8 cellular contexts compared by ENCODE assay signal in genomic region chr3:48478631-48479555, GRCh38. TPM values are rescaled to one million over a fixed set of nuclear protein-coding genes. Genes with fewer than 3 reads are reported as not detected.
DNase-seq lines count a peak whose midpoint lies in the region; ATAC-seq and TF ChIP-seq lines count a peak whose summit lies in the region.
"Had no signal": no experiment of that assay in that cellular context is flagged by ENCODE, and none has a peak within 500 bp of the region (broad histone marks: within the 10 kb centered on the region; RNA-seq: fewer than 3 reads in every experiment).

No MANE protein-coding gene starts in this region.

- H3K4me3 ChIP-seq in sigmoid colon = no peak overlapping the region
- H3K4me3 ChIP-seq: PC-9 had no signal

- no peak for TF ChIP-seq EP300 in sigmoid colon (IDR thresholded peaks at IDR 0.05)

- 63 to 87% methylated on average over 19 of the region's 19 CpGs for WGBS in sigmoid colon, 2 donors

- H3K27ac ChIP-seq in sigmoid colon = no peak overlapping the region
- H3K27ac ChIP-seq: PC-9 had no signal

- ATAC-seq in GM21447 (IDR thresholded peaks at IDR 0.05; ENCODE audit: unreplicated experiment) = peak; percentile 66

- DNase-seq in T-helper 2 cell = peak in 3 of 5 experiments; percentile 47 to 93 (median 81)
- DNase-seq in central memory CD4-positive, alpha-beta T cell = peak; percentile 87
- peak; percentile 66 for DNase-seq in stimulated activated CD8-positive, alpha-beta memory T cell treated with anti-CD3 and anti-CD28 coated beads, Interleukin-4, amount 100 ng/mL, for 48 hours
- no peak for DNase-seq in NCI-H526 treated with DMSO at 0.1 percent for 48 hours (lab: John Stamatoyannopoulos, UW)
- no peak for DNase-seq in sigmoid colon
- no peak for DNase-seq in mucosa of gallbladder (ENCODE audit: low spot score)
- DNase-seq: PC-9 had no signal

- TF ChIP-seq CTCF in sigmoid colon (IDR thresholded peaks at IDR 0.05) = no peak

- H3K36me3 ChIP-seq in sigmoid colon = peaks cover 0 to 7% (median 3%) of the 10 kb centered on the region in 4 donors

- TF ChIP-seq POLR2A in sigmoid colon (IDR thresholded peaks at IDR 0.05) = no peak

- H3K4me1 ChIP-seq in sigmoid colon = no peaks in the 10 kb centered on the region

- no peaks in the 10 kb centered on the region for H3K27me3 ChIP-seq in sigmoid colon

- intact Hi-C loops in sigmoid colon (cut with DNase I) = no loop called here

- H3K9me3 ChIP-seq in sigmoid colon = no peaks in the 10 kb centered on the region

RNA-seq across cellular contexts. Expression of gene SHISA5, which starts 25.1 kb away (rescaled TPM):
- total RNA-seq in sigmoid colon = 10 to 100 TPM; 62.0 to 88.9 (median 74.7) TPM
- polyA plus RNA-seq in sigmoid colon = 100 to 1,000 TPM in 1 of 3 donors, 10 to 100 TPM in 2; 57.7 to 142 (median 60.1) TPM
- 181 TPM for total RNA-seq in mucosa of gallbladder

RNA-seq across cellular contexts. Expression of gene ATRIP, which starts 32.4 kb away (rescaled TPM):
- total RNA-seq in sigmoid colon (1 to 10 TPM; 3.4 to 9.4 (median 5.2) TPM), mucosa of gallbladder (4.6 TPM)
- polyA plus RNA-seq in sigmoid colon = 1 to 10 TPM; 1.8 to 6.2 (median 2.4) TPM

RNA-seq across cellular contexts. Expression of gene TMA7, which starts 38.8 kb away (rescaled TPM):
- total RNA-seq in sigmoid colon (100 to 1,000 TPM; 146 to 352 (median 244) TPM), mucosa of gallbladder (165 TPM)
- 100 to 1,000 TPM; 419 to 762 (median 624) TPM for polyA plus RNA-seq in sigmoid colon

RNA-seq across cellular contexts. Expression of gene CCDC51, which starts 39.0 kb away (rescaled TPM):
- total RNA-seq in sigmoid colon (10 to 100 TPM in 3 of 4 donors, 1 to 10 TPM in 1; 9.4 to 22.5 (median 13.1) TPM), mucosa of gallbladder (10.1 TPM)
- 10 to 100 TPM; 12.7 to 21.6 (median 18.6) TPM for polyA plus RNA-seq in sigmoid colon

RNA-seq across cellular contexts. Expression of gene PLXNB1, which starts 49.0 kb away (rescaled TPM):
- total RNA-seq in sigmoid colon (100 to 1,000 TPM in 1 of 4 donors, 10 to 100 TPM in 3; 59.9 to 162 (median 79.7) TPM), mucosa of gallbladder (257 TPM)
- polyA plus RNA-seq in sigmoid colon = 10 to 100 TPM; 10.2 to 88.0 (median 10.4) TPM

Comparison
In these comparisons a context has a peak if more than half of its experiments do, and no peak if none do; other contexts are left out.
1. DNase-seq: peak in T-helper 2 cell (3 of 5), central memory CD4-positive, alpha-beta T cell (single experiment) and stimulated activated CD8-positive, alpha-beta memory T cell treated with anti-CD3 and anti-CD28 coated beads, Interleukin-4, amount 100 ng/mL, for 48 hours (single experiment); none in NCI-H526 treated with DMSO at 0.1 percent for 48 hours (single experiment), sigmoid colon (single experiment) and mucosa of gallbladder (single experiment).